Comparison of ENCODE assay signal across 8 cellular contexts in the genomic region with DNA sequence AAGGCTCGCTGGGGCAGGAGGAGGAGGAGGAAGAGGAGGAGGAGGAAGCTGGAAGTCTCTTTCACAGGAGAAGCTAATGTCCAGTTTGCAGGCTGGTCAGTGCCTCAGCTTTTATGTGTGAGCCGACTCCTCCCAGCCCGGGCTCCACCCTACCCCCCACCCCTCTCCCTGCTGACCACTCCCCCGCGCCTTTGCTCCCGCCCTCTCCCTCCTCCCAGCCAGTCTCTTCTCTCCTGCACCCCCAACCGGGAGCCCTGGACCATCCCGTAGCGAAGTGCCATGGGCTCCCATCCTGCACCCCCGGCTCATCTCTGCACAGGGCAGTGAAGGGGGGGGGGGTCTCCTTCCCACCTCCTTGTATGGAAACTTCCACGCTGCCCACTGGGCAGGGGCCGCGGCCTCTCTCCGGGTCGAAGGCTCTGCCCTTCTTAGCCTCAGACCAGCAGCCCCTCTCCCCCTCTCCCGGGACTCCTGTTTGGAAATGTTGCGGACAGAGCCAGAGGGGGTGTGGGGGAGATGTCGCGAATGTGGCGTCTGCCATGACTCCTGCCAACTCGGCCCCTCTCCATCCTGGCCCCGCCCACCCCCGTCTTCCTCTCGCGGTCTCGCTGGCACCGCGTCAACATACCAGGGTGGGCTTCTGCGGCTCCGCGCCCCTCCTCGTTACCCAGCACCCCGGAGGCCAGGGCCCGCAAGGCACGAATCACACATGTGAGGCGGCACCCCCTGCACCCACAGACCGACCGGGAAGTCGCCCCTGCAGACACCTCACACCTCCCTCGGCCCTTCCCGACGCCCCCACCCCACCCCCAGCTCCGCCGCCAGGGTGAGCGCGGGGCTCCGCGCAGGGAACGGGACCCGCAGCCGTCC. TPM values are rescaled to one million over a fixed set of nuclear protein-coding genes. Genes with fewer than 3 reads are reported as not detected.
A peak's percentile ranks its signal among the peaks of the same experiment; 100 is the strongest.
DNase-seq lines count a peak whose midpoint lies in the region; ATAC-seq, FAIRE-seq and TF ChIP-seq lines count a peak whose summit lies in the region.

No MANE protein-coding gene starts in this region.

- peak; percentile 66 for DNase-seq in ELF-1 (ENCODE audit: low read depth, low spot score)
- peak in 2 of 3 donors; percentile 17 to 56 for DNase-seq in Peyer's patch
- DNase-seq in fibroblast of villous mesenchyme (ENCODE audit: low read depth): peak; percentile 93
- peak; percentile 88 for DNase-seq in posterior vena cava (ENCODE audit: low spot score)
- DNase-seq in stimulated activated CD4-positive, alpha-beta T cell treated with anti-CD3 and anti-CD28 coated beads, Interleukin-2, amount 100 ng/mL, for 24 hours: no peak
- no peak for DNase-seq in activated CD4-positive, alpha-beta T cell treated with anti-CD3 and anti-CD28 coated beads, Interleukin-2, amount 50 U/mL, for 1 hour
- DNase-seq in GM12892 (ENCODE audit: insufficient read length): no peak

- H3K27ac ChIP-seq in Peyer's patch: no peak overlapping the region

- TF ChIP-seq POLR2A in Peyer's patch (IDR thresholded peaks at IDR 0.05): no peak
- no peak for TF ChIP-seq POLR2A in GM12892 (IDR thresholded peaks at IDR 0.05; ENCODE audit: low read depth, low read length)

- TF ChIP-seq CTCF in Peyer's patch (IDR thresholded peaks at IDR 0.05) (no peak), fibroblast of villous mesenchyme (IDR thresholded peaks at IDR 0.05; ENCODE audit: insufficient read depth, low read depth, low read length) (no peak)

- no peak for FAIRE-seq in GM12892 (lab: Jason Lieb, UNC)

- intact Hi-C loops in posterior vena cava (cut with DNase I): no loop called here

- no peaks in the 10 kb centered on the region for H3K9me3 ChIP-seq in Peyer's patch

- peaks cover 0 to 29% (median 6%) of the 10 kb centered on the region in 4 donors for H3K4me1 ChIP-seq in Peyer's patch

- no peak for ATAC-seq in GM19328 (IDR thresholded peaks at IDR 0.05; ENCODE audit: unreplicated experiment)

- peaks cover 0 to 35% of the 10 kb centered on the region in 2 donors for H3K27me3 ChIP-seq in Peyer's patch

- H3K4me3 ChIP-seq in Peyer's patch: peak overlapping the region; percentile 22 to 45 (median 37)
- peak overlapping the region; percentile 67 for H3K4me3 ChIP-seq in fibroblast of villous mesenchyme (ENCODE audit: low read depth, low read length)

- no peaks in the 10 kb centered on the region for H3K36me3 ChIP-seq in Peyer's patch

RNA-seq across cellular contexts. Expression of a gene that starts 1.8 kb away (rescaled TPM):
- total RNA-seq in Peyer's patch (10 to 100 TPM in 1 of 4 donors, 1 to 10 TPM in 3; 1.9 to 15.5 (median 9.5) TPM), fibroblast of villous mesenchyme (26.8 and 44.8 TPM in 2 replicates), posterior vena cava (100 to 1,000 TPM; 161 to 323 TPM)
- polyA plus RNA-seq in GM12892 (2012; ENCODE audit: missing spikeins): not detected

RNA-seq across cellular contexts. Expression of a gene that starts 23.6 kb away (rescaled TPM):
- not detected for total RNA-seq in Peyer's patch
- total RNA-seq in fibroblast of villous mesenchyme: not detected in 2 replicates
- not detected for total RNA-seq in posterior vena cava
- not detected for polyA plus RNA-seq in GM12892 (2012; ENCODE audit: missing spikeins)

RNA-seq across cellular contexts. Expression of a gene that starts 34.2 kb away (rescaled TPM):
- total RNA-seq in Peyer's patch: 1 to 10 TPM in 1 of 4 donors, not detected in 3; 1.7 TPM
- total RNA-seq in fibroblast of villous mesenchyme: not detected in 2 replicates
- under 1 TPM in 1 of 2 donors, not detected in 1; 0.67 TPM for total RNA-seq in posterior vena cava
- polyA plus RNA-seq in GM12892 (2012; ENCODE audit: missing spikeins): not detected

Comparison
In these comparisons a context has a peak if more than half of its experiments do, and no peak if none do; other contexts are left out.
1. DNase-seq: peak in ELF-1 (single experiment), Peyer's patch (2 of 3), fibroblast of villous mesenchyme (single experiment) and posterior vena cava (single experiment); none in stimulated activated CD4-positive, alpha-beta T cell treated with anti-CD3 and anti-CD28 coated beads, Interleukin-2, amount 100 ng/mL, for 24 hours (0 of 2), activated CD4-positive, alpha-beta T cell treated with anti-CD3 and anti-CD28 coated beads, Interleukin-2, amount 50 U/mL, for 1 hour (single experiment) and GM12892 (single experiment).